In the genomic region with DNA sequence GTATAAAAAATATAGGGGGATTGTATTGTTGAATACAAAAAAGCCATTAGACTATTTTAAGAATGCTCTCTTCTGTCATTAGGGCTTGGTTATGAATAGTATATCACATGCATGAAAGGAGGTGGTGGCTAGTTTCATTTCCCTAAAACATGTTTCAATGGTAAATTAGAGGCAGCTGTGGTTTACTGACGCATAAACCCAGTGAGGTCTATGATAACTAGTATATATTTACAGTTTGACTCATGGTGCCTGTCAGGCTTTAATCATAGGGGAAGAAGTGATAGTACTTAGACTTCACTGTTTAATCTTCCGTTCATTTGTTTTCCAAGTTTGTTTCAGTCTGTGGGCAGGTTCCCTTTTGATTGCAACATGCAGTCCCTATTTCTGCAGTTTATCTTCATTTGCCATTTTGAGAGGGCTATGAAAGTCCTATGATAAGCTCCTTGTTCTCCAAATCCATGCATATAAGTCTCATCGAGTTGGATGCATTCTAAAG, we compare ENCODE assay signal across 1 cellular context.
TF ChIP-seq lines count a peak whose summit lies in the region.

No MANE protein-coding gene starts in this region.

TF ChIP-seq in K562, 482 proteins besides CTCF, POLR2A, EP300 and RAD21 (continued from another document):
- TF ChIP-seq MEIS2 (IDR thresholded peaks at IDR 0.05; ENCODE audit: partially characterized antibody): peak; percentile 89
- TF ChIP-seq CEBPG (CRISPR knock-in tag; IDR thresholded peaks at IDR 0.05): peak; percentile 84
- peak; percentile 90 to 95 for TF ChIP-seq CEBPG (tag; conservative IDR thresholded peaks at IDR 0.05 in 1 of 2, IDR thresholded peaks at IDR 0.05 in 1 of 2)
- TF ChIP-seq, protein P1, sequence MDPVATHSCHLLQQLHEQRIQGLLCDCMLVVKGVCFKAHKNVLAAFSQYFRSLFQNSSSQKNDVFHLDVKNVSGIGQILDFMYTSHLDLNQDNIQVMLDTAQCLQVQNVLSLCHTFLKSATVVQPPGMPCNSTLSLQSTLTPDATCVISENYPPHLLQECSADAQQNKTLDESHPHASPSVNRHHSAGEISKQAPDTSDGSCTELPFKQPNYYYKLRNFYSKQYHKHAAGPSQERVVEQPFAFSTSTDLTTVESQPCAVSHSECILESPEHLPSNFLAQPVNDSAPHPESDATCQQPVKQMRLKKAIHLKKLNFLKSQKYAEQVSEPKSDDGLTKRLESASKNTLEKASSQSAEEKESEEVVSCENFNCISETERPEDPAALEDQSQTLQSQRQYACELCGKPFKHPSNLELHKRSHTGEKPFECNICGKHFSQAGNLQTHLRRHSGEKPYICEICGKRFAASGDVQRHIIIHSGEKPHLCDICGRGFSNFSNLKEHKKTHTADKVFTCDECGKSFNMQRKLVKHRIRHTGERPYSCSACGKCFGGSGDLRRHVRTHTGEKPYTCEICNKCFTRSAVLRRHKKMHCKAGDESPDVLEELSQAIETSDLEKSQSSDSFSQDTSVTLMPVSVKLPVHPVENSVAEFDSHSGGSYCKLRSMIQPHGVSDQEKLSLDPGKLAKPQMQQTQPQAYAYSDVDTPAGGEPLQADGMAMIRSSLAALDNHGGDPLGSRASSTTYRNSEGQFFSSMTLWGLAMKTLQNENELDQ (CRISPR knock-in tag; IDR thresholded peaks at IDR 0.05; ENCODE audit: borderline replicate concordance): no peak
